In genomic region chr1:86155807-86156561, GRCh38 we compare ENCODE assay signal across 8 cellular contexts. TPM values are rescaled to one million over a fixed set of nuclear protein-coding genes. Genes with fewer than 3 reads are reported as not detected.
DNase-seq lines count a peak whose midpoint lies in the region; ATAC-seq and TF ChIP-seq lines count a peak whose summit lies in the region.

No MANE protein-coding gene starts in this region.

- peak; percentile 57 to 63 for ATAC-seq in lower lobe of right lung

- H3K27ac ChIP-seq in HUES64 (ENCODE audit: low read depth, low read length) (no peak overlapping the region), lower lobe of right lung (no peak overlapping the region), urinary bladder (ENCODE audit: low read depth) (peak overlapping the region; percentile 59)

- DNase-seq in AG10803 (ENCODE audit: low read depth): peak; percentile 40
- DNase-seq in lower lobe of right lung: peak; percentile 44
- DNase-seq in DMS153 treated with DMSO at 0.1 percent for 48 hours (lab: John Stamatoyannopoulos, UW; ENCODE audit: unreplicated experiment): no peak
- no peak for DNase-seq in midbrain (lab: John Stamatoyannopoulos, UW)
- no peak for DNase-seq in COLO829 (ENCODE audit: low spot score)

- peak overlapping the region; percentile 63 for H3K27ac Mint-ChIP-seq in dendritic cell treated with granulocyte-macrophage colony-stimulating factor and Interleukin-4, amounts not matched to agents 40 ng/mL and 50 ng/mL, for 4 days

- H3K27me3 ChIP-seq in HUES64 (ENCODE audit: insufficient read depth, low read length): peaks cover 63% of the 10 kb centered on the region
- H3K27me3 ChIP-seq in lower lobe of right lung (ENCODE audit: low read depth): peaks cover 25% of the 10 kb centered on the region

- peaks cover 30% of the 10 kb centered on the region for H3K27me3 Mint-ChIP-seq in dendritic cell treated with granulocyte-macrophage colony-stimulating factor and Interleukin-4, amounts not matched to agents 40 ng/mL and 50 ng/mL, for 4 days

- peaks cover 46% of the 10 kb centered on the region for H3K4me1 Mint-ChIP-seq in dendritic cell treated with granulocyte-macrophage colony-stimulating factor and Interleukin-4, amounts not matched to agents 40 ng/mL and 50 ng/mL, for 4 days (ENCODE audit: low read depth)

- H3K4me3 Mint-ChIP-seq in dendritic cell treated with granulocyte-macrophage colony-stimulating factor and Interleukin-4, amounts not matched to agents 40 ng/mL and 50 ng/mL, for 4 days: peak overlapping the region; percentile 71

- H3K9me3 ChIP-seq in HUES64 (ENCODE audit: insufficient read depth, low read depth, low read length) (no peaks in the 10 kb centered on the region), lower lobe of right lung (no peaks in the 10 kb centered on the region)

- peak overlapping the region; percentile 43 for H3K4me3 ChIP-seq in AG10803 (ENCODE audit: low read length)
- peak overlapping the region; percentile 56 for H3K4me3 ChIP-seq in HUES64 (ENCODE audit: low read length)
- H3K4me3 ChIP-seq in lower lobe of right lung: peak overlapping the region; percentile 46
- peak overlapping the region; percentile 35 for H3K4me3 ChIP-seq in urinary bladder (ENCODE audit: low read depth, low read length)

- H3K36me3 Mint-ChIP-seq in dendritic cell treated with granulocyte-macrophage colony-stimulating factor and Interleukin-4, amounts not matched to agents 40 ng/mL and 50 ng/mL, for 4 days (ENCODE audit: low read depth): no peaks in the 10 kb centered on the region

- no peak for TF ChIP-seq CTCF in AG10803 (conservative IDR thresholded peaks at IDR 0.05; ENCODE audit: low read length)
- no peak for TF ChIP-seq CTCF in lower lobe of right lung (IDR thresholded peaks at IDR 0.05)

- intact Hi-C loops in dendritic cell treated with granulocyte-macrophage colony-stimulating factor and Interleukin-4, amounts not matched to agents 40 ng/mL and 50 ng/mL, for 4 days (cut with micrococcal nuclease): loop anchor here (5.0 kb wide), 1 partner anchor 201 kb away; no protein-coding TSS in a partner anchor
- intact Hi-C loops in lower lobe of right lung (cut with DNase I): no loop called here

- H3K4me1 ChIP-seq in HUES64 (ENCODE audit: insufficient read depth, low read length) (no peaks in the 10 kb centered on the region; the same call in 1 of the 2 replicates), lower lobe of right lung (peaks cover 16% of the 10 kb centered on the region), urinary bladder (ENCODE audit: insufficient read depth) (no peaks in the 10 kb centered on the region)

- no peaks in the 10 kb centered on the region for H3K9me3 Mint-ChIP-seq in dendritic cell treated with granulocyte-macrophage colony-stimulating factor and Interleukin-4, amounts not matched to agents 40 ng/mL and 50 ng/mL, for 4 days

- H3K36me3 ChIP-seq in HUES64 (ENCODE audit: insufficient read depth, low read length): no peaks in the 10 kb centered on the region
- no peaks in the 10 kb centered on the region for H3K36me3 ChIP-seq in lower lobe of right lung
- H3K36me3 ChIP-seq in urinary bladder (ENCODE audit: insufficient read depth): no peaks in the 10 kb centered on the region

- no peak overlapping the region for H3K9ac ChIP-seq in HUES64 (ENCODE audit: low read depth, low read length)

- WGBS in HUES64: 1% methylated on average over 40 of the region's 40 CpGs
- WGBS in urinary bladder: under 1% methylated on average over 40 of the region's 40 CpGs

RNA-seq across cellular contexts. Expression of gene COL24A1, which starts 0.6 kb away (rescaled TPM):
- polyA plus RNA-seq in HUES64 (2013, experiment 1 of 2): 0.10 TPM
- polyA plus RNA-seq in HUES64 (2013, experiment 2 of 2): 1.6 TPM
- total RNA-seq in lower lobe of right lung (1.1 TPM), urinary bladder (13.7 TPM)
- 5.2 TPM for polyA plus RNA-seq in urinary bladder

Comparison
In these comparisons a context has a peak if more than half of its experiments do, and no peak if none do; other contexts are left out.
1. DNase-seq: peak in AG10803 (single experiment) and lower lobe of right lung (single experiment); none in DMS153 treated with DMSO at 0.1 percent for 48 hours (single experiment), midbrain (single experiment) and COLO829 (single experiment).
2. Peak in every context shown above with its lines, with median percentiles within 50 percentile points of each other: H3K4me3 ChIP-seq.